ENCODE assay signal across 2 cellular contexts in the genomic region with DNA sequence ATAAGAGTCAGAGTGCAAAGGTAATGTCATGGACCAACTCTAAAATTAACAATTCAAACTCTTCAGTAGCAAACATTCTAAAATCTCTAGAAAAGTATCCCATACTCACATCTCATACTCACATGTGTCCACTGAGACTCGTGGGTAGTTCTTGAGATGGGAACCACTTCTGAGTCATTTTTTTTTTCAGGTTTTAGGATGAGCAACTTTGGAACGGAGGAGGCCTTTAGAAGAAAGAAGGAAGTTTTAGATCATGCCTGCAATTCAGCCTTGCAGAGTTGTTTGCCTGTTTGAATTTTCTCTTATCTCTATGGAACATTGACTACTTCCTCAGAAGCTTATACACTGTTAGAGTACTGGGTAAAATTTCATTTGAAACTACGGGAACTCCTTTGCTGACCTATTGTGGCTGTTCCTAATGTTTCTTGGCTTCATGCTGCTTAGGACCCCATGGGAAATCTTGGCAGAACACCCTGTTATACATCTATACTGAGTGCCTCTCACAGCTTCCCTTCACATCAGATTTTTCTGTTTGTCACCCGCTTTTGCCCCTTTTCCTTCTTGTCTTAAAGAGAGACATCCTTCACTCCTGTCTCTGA.
TF ChIP-seq lines count a peak whose summit lies in the region.

No MANE protein-coding gene starts in this region.

TF ChIP-seq in endothelial cell of umbilical vein, 7 proteins besides CTCF, POLR2A, EP300 and RAD21:
- TF ChIP-seq GATA2 (IDR thresholded peaks at IDR 0.05; ENCODE audit: insufficient read depth, insufficient read length, low read depth, low read length), result no peak
- no peak for TF ChIP-seq POLR2AphosphoS5 (IDR thresholded peaks at IDR 0.05; ENCODE audit: insufficient read depth, low read depth, low read length)
- TF ChIP-seq JUN (IDR thresholded peaks at IDR 0.05; ENCODE audit: borderline replicate concordance, insufficient read depth, insufficient read length, low read depth), result no peak
- TF ChIP-seq MYC (IDR thresholded peaks at IDR 0.05; ENCODE audit: low read depth, low read length), result no peak
- no peak for TF ChIP-seq EZH2 (IDR thresholded peaks at IDR 0.05; ENCODE audit: borderline replicate concordance, low read depth, low read length, severe bottlenecking)
- TF ChIP-seq, protein P1, sequence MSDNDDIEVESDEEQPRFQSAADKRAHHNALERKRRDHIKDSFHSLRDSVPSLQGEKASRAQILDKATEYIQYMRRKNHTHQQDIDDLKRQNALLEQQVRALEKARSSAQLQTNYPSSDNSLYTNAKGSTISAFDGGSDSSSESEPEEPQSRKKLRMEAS (IDR thresholded peaks at IDR 0.05; ENCODE audit: insufficient read depth, insufficient read length), result no peak
- TF ChIP-seq FOS (IDR thresholded peaks at IDR 0.05; ENCODE audit: borderline replicate concordance, insufficient read depth, low read length), result no peak
TF ChIP-seq in endothelial cell of umbilical vein: peak in this region for 0.

TF ChIP-seq in WTC11, 78 proteins besides CTCF, POLR2A, EP300 and RAD21:
- TF ChIP-seq, protein P2, sequence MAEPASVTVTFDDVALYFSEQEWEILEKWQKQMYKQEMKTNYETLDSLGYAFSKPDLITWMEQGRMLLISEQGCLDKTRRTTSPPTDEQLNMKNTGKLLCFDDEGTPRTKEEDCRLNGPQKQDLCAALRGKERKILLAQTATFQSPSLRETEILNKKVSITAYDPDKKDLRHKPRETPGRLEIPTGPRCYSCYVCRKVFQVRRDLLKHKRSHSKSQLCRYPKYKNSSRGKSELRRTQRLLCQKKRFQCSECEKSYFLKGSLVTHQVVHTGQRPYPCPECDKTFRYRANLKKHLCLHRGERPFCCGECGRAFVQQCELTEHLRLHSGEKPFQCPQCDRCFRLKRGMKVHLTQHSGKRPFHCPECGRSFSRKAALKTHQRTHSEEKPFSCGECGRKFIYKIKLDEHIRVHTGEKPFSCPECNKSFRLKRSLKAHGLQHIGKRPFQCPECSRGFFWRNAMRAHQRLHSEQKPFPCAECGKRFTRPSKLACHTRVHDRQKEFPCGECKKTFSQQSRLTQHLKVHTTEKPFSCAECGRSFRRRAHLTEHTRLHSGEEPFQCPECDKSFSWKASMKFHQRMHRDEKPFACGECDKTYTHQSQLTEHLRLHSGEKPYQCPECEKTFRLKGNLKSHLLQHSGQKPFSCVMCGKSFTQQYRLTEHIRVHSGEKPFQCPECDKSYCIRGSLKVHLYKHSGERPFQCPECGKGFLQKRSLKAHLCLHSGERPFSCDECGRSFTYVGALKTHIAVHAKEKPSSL (CRISPR knock-in tag; conservative IDR thresholded peaks at IDR 0.05), result no peak
- TF ChIP-seq, protein P3, sequence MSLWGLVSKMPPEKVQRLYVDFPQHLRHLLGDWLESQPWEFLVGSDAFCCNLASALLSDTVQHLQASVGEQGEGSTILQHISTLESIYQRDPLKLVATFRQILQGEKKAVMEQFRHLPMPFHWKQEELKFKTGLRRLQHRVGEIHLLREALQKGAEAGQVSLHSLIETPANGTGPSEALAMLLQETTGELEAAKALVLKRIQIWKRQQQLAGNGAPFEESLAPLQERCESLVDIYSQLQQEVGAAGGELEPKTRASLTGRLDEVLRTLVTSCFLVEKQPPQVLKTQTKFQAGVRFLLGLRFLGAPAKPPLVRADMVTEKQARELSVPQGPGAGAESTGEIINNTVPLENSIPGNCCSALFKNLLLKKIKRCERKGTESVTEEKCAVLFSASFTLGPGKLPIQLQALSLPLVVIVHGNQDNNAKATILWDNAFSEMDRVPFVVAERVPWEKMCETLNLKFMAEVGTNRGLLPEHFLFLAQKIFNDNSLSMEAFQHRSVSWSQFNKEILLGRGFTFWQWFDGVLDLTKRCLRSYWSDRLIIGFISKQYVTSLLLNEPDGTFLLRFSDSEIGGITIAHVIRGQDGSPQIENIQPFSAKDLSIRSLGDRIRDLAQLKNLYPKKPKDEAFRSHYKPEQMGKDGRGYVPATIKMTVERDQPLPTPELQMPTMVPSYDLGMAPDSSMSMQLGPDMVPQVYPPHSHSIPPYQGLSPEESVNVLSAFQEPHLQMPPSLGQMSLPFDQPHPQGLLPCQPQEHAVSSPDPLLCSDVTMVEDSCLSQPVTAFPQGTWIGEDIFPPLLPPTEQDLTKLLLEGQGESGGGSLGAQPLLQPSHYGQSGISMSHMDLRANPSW (CRISPR knock-in tag; conservative IDR thresholded peaks at IDR 0.05; ENCODE audit: low read depth), result no peak
- TF ChIP-seq, protein P4, sequence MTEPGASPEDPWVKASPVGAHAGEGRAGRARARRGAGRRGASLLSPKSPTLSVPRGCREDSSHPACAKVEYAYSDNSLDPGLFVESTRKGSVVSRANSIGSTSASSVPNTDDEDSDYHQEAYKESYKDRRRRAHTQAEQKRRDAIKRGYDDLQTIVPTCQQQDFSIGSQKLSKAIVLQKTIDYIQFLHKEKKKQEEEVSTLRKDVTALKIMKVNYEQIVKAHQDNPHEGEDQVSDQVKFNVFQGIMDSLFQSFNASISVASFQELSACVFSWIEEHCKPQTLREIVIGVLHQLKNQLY (CRISPR knock-in tag; IDR thresholded peaks at IDR 0.05), result no peak
- TF ChIP-seq, protein P5, sequence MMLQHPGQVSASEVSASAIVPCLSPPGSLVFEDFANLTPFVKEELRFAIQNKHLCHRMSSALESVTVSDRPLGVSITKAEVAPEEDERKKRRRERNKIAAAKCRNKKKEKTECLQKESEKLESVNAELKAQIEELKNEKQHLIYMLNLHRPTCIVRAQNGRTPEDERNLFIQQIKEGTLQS (CRISPR knock-in tag; conservative IDR thresholded peaks at IDR 0.05), result no peak
- TF ChIP-seq, protein P6, sequence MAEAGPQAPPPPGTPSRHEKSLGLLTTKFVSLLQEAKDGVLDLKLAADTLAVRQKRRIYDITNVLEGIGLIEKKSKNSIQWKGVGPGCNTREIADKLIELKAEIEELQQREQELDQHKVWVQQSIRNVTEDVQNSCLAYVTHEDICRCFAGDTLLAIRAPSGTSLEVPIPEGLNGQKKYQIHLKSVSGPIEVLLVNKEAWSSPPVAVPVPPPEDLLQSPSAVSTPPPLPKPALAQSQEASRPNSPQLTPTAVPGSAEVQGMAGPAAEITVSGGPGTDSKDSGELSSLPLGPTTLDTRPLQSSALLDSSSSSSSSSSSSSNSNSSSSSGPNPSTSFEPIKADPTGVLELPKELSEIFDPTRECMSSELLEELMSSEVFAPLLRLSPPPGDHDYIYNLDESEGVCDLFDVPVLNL (CRISPR knock-in tag; IDR thresholded peaks at IDR 0.05; ENCODE audit: borderline replicate concordance, low read depth), result no peak
- TF ChIP-seq SOX15 (CRISPR knock-in tag; IDR thresholded peaks at IDR 0.05) (no peak), JAZF1 (CRISPR knock-in tag; IDR thresholded peaks at IDR 0.05) (no peak), RORB (CRISPR knock-in tag; IDR thresholded peaks at IDR 0.05) (no peak), NFATC4 (CRISPR knock-in tag; IDR thresholded peaks at IDR 0.05) (no peak), KAT7 (CRISPR knock-in tag; IDR thresholded peaks at IDR 0.05; ENCODE audit: borderline replicate concordance) (no peak), MXD4 (CRISPR knock-in tag; IDR thresholded peaks at IDR 0.05; ENCODE audit: borderline replicate concordance) (no peak)
- TF ChIP-seq, protein P7, sequence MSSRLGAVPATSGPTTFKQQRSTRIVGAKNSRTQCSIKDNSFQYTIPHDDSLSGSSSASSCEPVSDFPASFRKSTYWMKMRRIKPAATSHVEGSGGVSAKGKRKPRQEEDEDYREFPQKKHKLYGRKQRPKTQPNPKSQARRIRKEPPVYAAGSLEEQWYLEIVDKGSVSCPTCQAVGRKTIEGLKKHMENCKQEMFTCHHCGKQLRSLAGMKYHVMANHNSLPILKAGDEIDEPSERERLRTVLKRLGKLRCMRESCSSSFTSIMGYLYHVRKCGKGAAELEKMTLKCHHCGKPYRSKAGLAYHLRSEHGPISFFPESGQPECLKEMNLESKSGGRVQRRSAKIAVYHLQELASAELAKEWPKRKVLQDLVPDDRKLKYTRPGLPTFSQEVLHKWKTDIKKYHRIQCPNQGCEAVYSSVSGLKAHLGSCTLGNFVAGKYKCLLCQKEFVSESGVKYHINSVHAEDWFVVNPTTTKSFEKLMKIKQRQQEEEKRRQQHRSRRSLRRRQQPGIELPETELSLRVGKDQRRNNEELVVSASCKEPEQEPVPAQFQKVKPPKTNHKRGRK (CRISPR knock-in tag; IDR thresholded peaks at IDR 0.05; ENCODE audit: borderline replicate concordance), result no peak
- TF ChIP-seq, protein P8, sequence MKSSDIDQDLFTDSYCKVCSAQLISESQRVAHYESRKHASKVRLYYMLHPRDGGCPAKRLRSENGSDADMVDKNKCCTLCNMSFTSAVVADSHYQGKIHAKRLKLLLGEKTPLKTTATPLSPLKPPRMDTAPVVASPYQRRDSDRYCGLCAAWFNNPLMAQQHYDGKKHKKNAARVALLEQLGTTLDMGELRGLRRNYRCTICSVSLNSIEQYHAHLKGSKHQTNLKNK (CRISPR knock-in tag; IDR thresholded peaks at IDR 0.05), result no peak
- TF ChIP-seq, protein P9, sequence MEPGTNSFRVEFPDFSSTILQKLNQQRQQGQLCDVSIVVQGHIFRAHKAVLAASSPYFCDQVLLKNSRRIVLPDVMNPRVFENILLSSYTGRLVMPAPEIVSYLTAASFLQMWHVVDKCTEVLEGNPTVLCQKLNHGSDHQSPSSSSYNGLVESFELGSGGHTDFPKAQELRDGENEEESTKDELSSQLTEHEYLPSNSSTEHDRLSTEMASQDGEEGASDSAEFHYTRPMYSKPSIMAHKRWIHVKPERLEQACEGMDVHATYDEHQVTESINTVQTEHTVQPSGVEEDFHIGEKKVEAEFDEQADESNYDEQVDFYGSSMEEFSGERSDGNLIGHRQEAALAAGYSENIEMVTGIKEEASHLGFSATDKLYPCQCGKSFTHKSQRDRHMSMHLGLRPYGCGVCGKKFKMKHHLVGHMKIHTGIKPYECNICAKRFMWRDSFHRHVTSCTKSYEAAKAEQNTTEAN (CRISPR knock-in tag; IDR thresholded peaks at IDR 0.05), result no peak
- TF ChIP-seq, protein P10, sequence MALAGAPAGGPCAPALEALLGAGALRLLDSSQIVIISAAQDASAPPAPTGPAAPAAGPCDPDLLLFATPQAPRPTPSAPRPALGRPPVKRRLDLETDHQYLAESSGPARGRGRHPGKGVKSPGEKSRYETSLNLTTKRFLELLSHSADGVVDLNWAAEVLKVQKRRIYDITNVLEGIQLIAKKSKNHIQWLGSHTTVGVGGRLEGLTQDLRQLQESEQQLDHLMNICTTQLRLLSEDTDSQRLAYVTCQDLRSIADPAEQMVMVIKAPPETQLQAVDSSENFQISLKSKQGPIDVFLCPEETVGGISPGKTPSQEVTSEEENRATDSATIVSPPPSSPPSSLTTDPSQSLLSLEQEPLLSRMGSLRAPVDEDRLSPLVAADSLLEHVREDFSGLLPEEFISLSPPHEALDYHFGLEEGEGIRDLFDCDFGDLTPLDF (CRISPR knock-in tag; IDR thresholded peaks at IDR 0.05), result no peak
- TF ChIP-seq, protein P11, sequence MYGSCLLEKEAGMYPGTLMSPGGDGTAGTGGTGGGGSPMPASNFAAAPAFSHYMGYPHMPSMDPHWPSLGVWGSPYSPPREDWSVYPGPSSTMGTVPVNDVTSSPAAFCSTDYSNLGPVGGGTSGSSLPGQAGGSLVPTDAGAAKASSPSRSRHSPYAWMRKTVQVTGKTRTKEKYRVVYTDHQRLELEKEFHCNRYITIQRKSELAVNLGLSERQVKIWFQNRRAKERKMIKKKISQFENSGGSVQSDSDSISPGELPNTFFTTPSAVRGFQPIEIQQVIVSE (CRISPR knock-in tag; IDR thresholded peaks at IDR 0.05; ENCODE audit: borderline replicate concordance), result no peak
- TF ChIP-seq, protein P12, sequence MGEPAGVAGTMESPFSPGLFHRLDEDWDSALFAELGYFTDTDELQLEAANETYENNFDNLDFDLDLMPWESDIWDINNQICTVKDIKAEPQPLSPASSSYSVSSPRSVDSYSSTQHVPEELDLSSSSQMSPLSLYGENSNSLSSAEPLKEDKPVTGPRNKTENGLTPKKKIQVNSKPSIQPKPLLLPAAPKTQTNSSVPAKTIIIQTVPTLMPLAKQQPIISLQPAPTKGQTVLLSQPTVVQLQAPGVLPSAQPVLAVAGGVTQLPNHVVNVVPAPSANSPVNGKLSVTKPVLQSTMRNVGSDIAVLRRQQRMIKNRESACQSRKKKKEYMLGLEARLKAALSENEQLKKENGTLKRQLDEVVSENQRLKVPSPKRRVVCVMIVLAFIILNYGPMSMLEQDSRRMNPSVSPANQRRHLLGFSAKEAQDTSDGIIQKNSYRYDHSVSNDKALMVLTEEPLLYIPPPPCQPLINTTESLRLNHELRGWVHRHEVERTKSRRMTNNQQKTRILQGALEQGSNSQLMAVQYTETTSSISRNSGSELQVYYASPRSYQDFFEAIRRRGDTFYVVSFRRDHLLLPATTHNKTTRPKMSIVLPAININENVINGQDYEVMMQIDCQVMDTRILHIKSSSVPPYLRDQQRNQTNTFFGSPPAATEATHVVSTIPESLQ (CRISPR knock-in tag; IDR thresholded peaks at IDR 0.05), result no peak
